8 cellular contexts compared by ENCODE assay signal in genomic region chr6:166862287-166862977, GRCh38.
A peak's percentile ranks its signal among the peaks of the same experiment; 100 is the strongest.
DNase-seq lines count a peak whose midpoint lies in the region; ATAC-seq and TF ChIP-seq lines count a peak whose summit lies in the region.

No MANE protein-coding gene starts in this region.

- H3K4me3 Mint-ChIP-seq in activated T-helper 1 cell treated with anti-CD3 and anti-CD28 coated beads, Interleukin-12 subunit alpha, Interleukin-12 subunit beta, Interleukin-2, Interleukin-4 antibody, amounts not matched to agents 30 ng/mL and 10 ng/mL and 1 ng/mL, durations not matched to agents 14 hours and 24 hours and 36 hours, result peak overlapping the region; percentile 80

- TF ChIP-seq CTCF in AG04450 (IDR thresholded peaks at IDR 0.05; ENCODE audit: low read depth, low read length) (no peak), omental fat pad (IDR thresholded peaks at IDR 0.05) (no peak)

- intact Hi-C loops in activated T-helper 1 cell treated with anti-CD3 and anti-CD28 coated beads, Interleukin-12 subunit alpha, Interleukin-12 subunit beta, Interleukin-2, Interleukin-4 antibody, amounts not matched to agents 30 ng/mL and 10 ng/mL and 1 ng/mL, durations not matched to agents 14 hours and 24 hours and 36 hours (cut with micrococcal nuclease), result loop anchor here (2.0 to 5.0 kb wide), 4 partner anchors 28 to 135 kb away; partner anchors contain the start of gene CEP43

- H3K9me3 ChIP-seq in AG04450 (ENCODE audit: control insufficient read depth, insufficient read depth, low read length), result no peaks in the 10 kb centered on the region

- ATAC-seq in omental fat pad (ENCODE audit: low FRiP score), result peak; percentile 38

- no peak overlapping the region for H3K27ac ChIP-seq in AG04450 (ENCODE audit: low read depth, low read length)

- peaks cover 7% of the 10 kb centered on the region for H3K4me1 Mint-ChIP-seq in activated T-helper 1 cell treated with anti-CD3 and anti-CD28 coated beads, Interleukin-12 subunit alpha, Interleukin-12 subunit beta, Interleukin-2, Interleukin-4 antibody, amounts not matched to agents 30 ng/mL and 10 ng/mL and 1 ng/mL, durations not matched to agents 14 hours and 24 hours and 36 hours (ENCODE audit: low read depth)

- no peaks in the 10 kb centered on the region for H3K36me3 Mint-ChIP-seq in activated T-helper 1 cell treated with anti-CD3 and anti-CD28 coated beads, Interleukin-12 subunit alpha, Interleukin-12 subunit beta, Interleukin-2, Interleukin-4 antibody, amounts not matched to agents 30 ng/mL and 10 ng/mL and 1 ng/mL, durations not matched to agents 14 hours and 24 hours and 36 hours (ENCODE audit: low read depth)

- CTCF ChIA-PET in AG04450 (lab: Charles Lee), result no interaction called here

- peaks cover 34% of the 10 kb centered on the region for H3K27me3 Mint-ChIP-seq in activated T-helper 1 cell treated with anti-CD3 and anti-CD28 coated beads, Interleukin-12 subunit alpha, Interleukin-12 subunit beta, Interleukin-2, Interleukin-4 antibody, amounts not matched to agents 30 ng/mL and 10 ng/mL and 1 ng/mL, durations not matched to agents 14 hours and 24 hours and 36 hours (ENCODE audit: insufficient read depth)

- H3K4me3 ChIP-seq in AG04450 (ENCODE audit: low read depth, low read length), result peak overlapping the region; percentile 53

- peaks cover 24% of the 10 kb centered on the region for H3K27me3 ChIP-seq in AG04450 (ENCODE audit: control insufficient read depth, insufficient read depth, low read length)

- DNase-seq in AG04450 (ENCODE audit: low read depth, low spot score) (no peak), GM19240 (ENCODE audit: insufficient read length, low spot score) (peak; percentile 21), NCI-H1092 (lab: John Stamatoyannopoulos, UW) (peak; percentile 59), germinal center (ENCODE audit: low spot score) (peak; percentile 16), omental fat pad (ENCODE audit: low spot score) (no peak), cerebellum (ENCODE audit: low spot score) (no peak), NCI-H1436 (lab: John Stamatoyannopoulos, UW) (no peak)
- peak; percentile 9 for DNase-seq in activated T-helper 1 cell treated with anti-CD3 and anti-CD28 coated beads, Interleukin-12 subunit alpha, Interleukin-12 subunit beta, Interleukin-2, Interleukin-4 antibody, amounts not matched to agents 30 ng/mL and 10 ng/mL and 1 ng/mL, durations not matched to agents 14 hours and 24 hours and 36 hours (ENCODE audit: low spot score)

- no peak overlapping the region for H3K27ac Mint-ChIP-seq in activated T-helper 1 cell treated with anti-CD3 and anti-CD28 coated beads, Interleukin-12 subunit alpha, Interleukin-12 subunit beta, Interleukin-2, Interleukin-4 antibody, amounts not matched to agents 30 ng/mL and 10 ng/mL and 1 ng/mL, durations not matched to agents 14 hours and 24 hours and 36 hours

- H3K9me3 Mint-ChIP-seq in activated T-helper 1 cell treated with anti-CD3 and anti-CD28 coated beads, Interleukin-12 subunit alpha, Interleukin-12 subunit beta, Interleukin-2, Interleukin-4 antibody, amounts not matched to agents 30 ng/mL and 10 ng/mL and 1 ng/mL, durations not matched to agents 14 hours and 24 hours and 36 hours, result no peaks in the 10 kb centered on the region

- POLR2A ChIA-PET in AG04450 (lab: Yijun Ruan, JAX), result no interaction called here

Comparison
In these comparisons a context has a peak if more than half of its experiments do, and no peak if none do; other contexts are left out.
1. DNase-seq: peak in GM19240 (single experiment), NCI-H1092 (single experiment), activated T-helper 1 cell treated with anti-CD3 and anti-CD28 coated beads, Interleukin-12 subunit alpha, Interleukin-12 subunit beta, Interleukin-2, Interleukin-4 antibody, amounts not matched to agents 30 ng/mL and 10 ng/mL and 1 ng/mL, durations not matched to agents 14 hours and 24 hours and 36 hours (single experiment) and germinal center (single experiment); none in AG04450 (single experiment), omental fat pad (single experiment), cerebellum (single experiment) and NCI-H1436 (single experiment).